ENCODE assay signal across 8 cellular contexts in genomic region chr17:46225274-46225794, GRCh38. TPM values are rescaled to one million over a fixed set of nuclear protein-coding genes. Genes with fewer than 3 reads are reported as not detected.
DNase-seq lines count a peak whose midpoint lies in the region; ATAC-seq and TF ChIP-seq lines count a peak whose summit lies in the region.
"Not testable (repeated sequence)": the region's sequence is repeated elsewhere in the genome, so short reads cannot be mapped to it uniquely, and the experiment has no call there.

No MANE protein-coding gene starts in this region.

- H3K4me3 ChIP-seq in LNCaP clone FGC (ENCODE audit: low read depth, low read length) (peak overlapping the region; percentile 58), fibroblast of the aortic adventitia (ENCODE audit: low read depth, low read length) (peak overlapping the region; percentile 62)

- H3K27ac Mint-ChIP-seq in activated T-helper 2 cell treated with anti-CD3 and anti-CD28 coated beads, Interferon-gamma antibody, Interleukin-2, Interleukin-4, amounts not matched to agents 10 μg/mL and 5 μg/mL and 100 μg/mL, durations not matched to agents 14 hours and 24 hours and 36 hours: peak overlapping the region; percentile 47
- H3K27ac Mint-ChIP-seq in natural killer cell treated with Interleukin-12 subunit alpha and Interleukin-12 subunit beta and Interleukin-15 and Interleukin-18, amount 100 ng/mL, for 72 hours: peak overlapping the region in 1 of 2 donors; percentile 65

- H3K4me3 Mint-ChIP-seq in activated T-helper 2 cell treated with anti-CD3 and anti-CD28 coated beads, Interferon-gamma antibody, Interleukin-2, Interleukin-4, amounts not matched to agents 10 μg/mL and 5 μg/mL and 100 μg/mL, durations not matched to agents 14 hours and 24 hours and 36 hours (ENCODE audit: low read depth): peak overlapping the region; percentile 81
- H3K4me3 Mint-ChIP-seq in natural killer cell treated with Interleukin-12 subunit alpha and Interleukin-12 subunit beta and Interleukin-15 and Interleukin-18, amount 100 ng/mL, for 72 hours: peak overlapping the region; percentile 83

- not testable (repeated sequence) for H3K27me3 Mint-ChIP-seq in activated T-helper 2 cell treated with anti-CD3 and anti-CD28 coated beads, Interferon-gamma antibody, Interleukin-2, Interleukin-4, amounts not matched to agents 10 μg/mL and 5 μg/mL and 100 μg/mL, durations not matched to agents 14 hours and 24 hours and 36 hours (ENCODE audit: low read depth); natural killer cell treated with Interleukin-12 subunit alpha and Interleukin-12 subunit beta and Interleukin-15 and Interleukin-18, amount 100 ng/mL, for 72 hours

- DNase-seq in EH (ENCODE audit: low read depth) (peak; percentile 95), GOT3 (lab: John Stamatoyannopoulos, UW) (peak; percentile 48), LNCaP clone FGC (ENCODE audit: low read depth) (peak; percentile 87), RPMI7951 (ENCODE audit: low read depth) (peak; percentile 79), fibroblast of the aortic adventitia (ENCODE audit: low read depth) (peak; percentile 75)
- DNase-seq in activated T-helper 2 cell treated with anti-CD3 and anti-CD28 coated beads, Interferon-gamma antibody, Interleukin-2, Interleukin-4, amounts not matched to agents 10 μg/mL and 5 μg/mL and 100 μg/mL, durations not matched to agents 14 hours and 24 hours and 36 hours (ENCODE audit: low spot score): peak; percentile 93
- DNase-seq in natural killer cell treated with Interleukin-12 subunit alpha and Interleukin-12 subunit beta and Interleukin-15 and Interleukin-18, amount 100 ng/mL, for 72 hours (ENCODE audit: low spot score): peak; percentile 91
- DNase-seq in stimulated activated naive CD4-positive, alpha-beta T cell (lab: John Stamatoyannopoulos, UW): peak; percentile 82 to 95 (median 93)

- TF ChIP-seq CTCF in LNCaP clone FGC (IDR thresholded peaks at IDR 0.05; ENCODE audit: control insufficient read depth, extremely low read depth, insufficient read depth); fibroblast of the aortic adventitia (IDR thresholded peaks at IDR 0.05; ENCODE audit: insufficient read depth, low read length): not testable (repeated sequence)

- H3K36me3 Mint-ChIP-seq in activated T-helper 2 cell treated with anti-CD3 and anti-CD28 coated beads, Interferon-gamma antibody, Interleukin-2, Interleukin-4, amounts not matched to agents 10 μg/mL and 5 μg/mL and 100 μg/mL, durations not matched to agents 14 hours and 24 hours and 36 hours (ENCODE audit: low read depth); natural killer cell treated with Interleukin-12 subunit alpha and Interleukin-12 subunit beta and Interleukin-15 and Interleukin-18, amount 100 ng/mL, for 72 hours: not testable (repeated sequence)

- H3K9me3 Mint-ChIP-seq in activated T-helper 2 cell treated with anti-CD3 and anti-CD28 coated beads, Interferon-gamma antibody, Interleukin-2, Interleukin-4, amounts not matched to agents 10 μg/mL and 5 μg/mL and 100 μg/mL, durations not matched to agents 14 hours and 24 hours and 36 hours; natural killer cell treated with Interleukin-12 subunit alpha and Interleukin-12 subunit beta and Interleukin-15 and Interleukin-18, amount 100 ng/mL, for 72 hours: not testable (repeated sequence)

- peak; percentile 100 for ATAC-seq in natural killer cell treated with Interleukin-12 subunit alpha and Interleukin-12 subunit beta and Interleukin-15 and Interleukin-18, amount 100 ng/mL, for 72 hours

- intact Hi-C loops in activated T-helper 2 cell treated with anti-CD3 and anti-CD28 coated beads, Interferon-gamma antibody, Interleukin-2, Interleukin-4, amounts not matched to agents 10 μg/mL and 5 μg/mL and 100 μg/mL, durations not matched to agents 14 hours and 24 hours and 36 hours (cut with micrococcal nuclease): not testable (repeated sequence)

- peaks cover 10% of the 10 kb centered on the region for H3K4me1 Mint-ChIP-seq in activated T-helper 2 cell treated with anti-CD3 and anti-CD28 coated beads, Interferon-gamma antibody, Interleukin-2, Interleukin-4, amounts not matched to agents 10 μg/mL and 5 μg/mL and 100 μg/mL, durations not matched to agents 14 hours and 24 hours and 36 hours (ENCODE audit: low read depth)
- H3K4me1 Mint-ChIP-seq in natural killer cell treated with Interleukin-12 subunit alpha and Interleukin-12 subunit beta and Interleukin-15 and Interleukin-18, amount 100 ng/mL, for 72 hours (ENCODE audit: low read depth in 2 of 2): not testable (repeated sequence)

RNA-seq across cellular contexts. Expression of gene KANSL1, which starts 32.1 kb away (rescaled TPM):
- total RNA-seq in RPMI7951 (2014; rRNA removed; shearing (Covaris generic)): 16.0 and 23.7 TPM in 2 replicates
- total RNA-seq in activated T-helper 2 cell treated with anti-CD3 and anti-CD28 coated beads, Interferon-gamma antibody, Interleukin-2, Interleukin-4, amounts not matched to agents 10 μg/mL and 5 μg/mL and 100 μg/mL, durations not matched to agents 14 hours and 24 hours and 36 hours: 91.5 and 93.9 TPM in 2 replicates
- total RNA-seq in fibroblast of the aortic adventitia (ENCODE audit: low replicate concordance): 63.2 and 218 TPM in 2 replicates
- total RNA-seq in natural killer cell treated with Interleukin-12 subunit alpha and Interleukin-12 subunit beta and Interleukin-15 and Interleukin-18, amount 100 ng/mL, for 72 hours: 100 to 1,000 TPM; 127 to 161 TPM

Comparison
In these comparisons a context has a peak if more than half of its experiments do, and no peak if none do; other contexts are left out.
1. Peak in every context shown above with its lines: DNase-seq, ATAC-seq and H3K4me3 ChIP-seq.